ENCODE assay signal across 4 cellular contexts in the genomic region with DNA sequence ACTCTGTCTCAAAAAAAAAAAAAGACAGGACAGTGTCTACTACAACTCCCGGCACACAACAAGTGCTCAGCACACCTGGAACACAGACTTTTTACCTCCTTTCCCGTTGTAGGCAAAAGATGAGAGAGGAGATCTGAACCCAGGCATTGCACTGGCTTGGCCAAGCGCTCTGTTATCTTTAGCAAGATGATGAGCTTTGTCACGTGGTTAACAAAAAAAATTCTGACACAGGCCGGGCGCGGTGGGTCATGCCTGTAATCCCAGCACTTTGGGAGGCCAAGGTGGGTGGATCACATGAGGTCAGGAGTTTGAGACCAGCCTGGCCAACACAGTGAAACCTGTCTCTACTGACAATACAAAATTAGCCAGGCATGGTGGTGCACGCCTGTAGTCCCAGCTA. TPM values are rescaled to one million over a fixed set of nuclear protein-coding genes. Genes with fewer than 3 reads are reported as not detected.
DNase-seq lines count a peak whose midpoint lies in the region; ATAC-seq, FAIRE-seq and TF ChIP-seq lines count a peak whose summit lies in the region.
"Not testable (repeated sequence)": the region's sequence is repeated elsewhere in the genome, so short reads cannot be mapped to it uniquely, and the experiment has no call there.

No MANE protein-coding gene starts in this region.

- POLR2A ChIA-PET in K562 (lab: Yijun Ruan, JAX): not testable (repeated sequence)

- CTCF ChIA-PET in K562 (lab: Yijun Ruan, JAX; ENCODE audit: low intra/inter-chr PET ratio): not testable (repeated sequence)

- not testable (repeated sequence) for BruUV-seq in K562 (replicated peaks; lab: Mats Ljungman, UMichigan)

- not testable (repeated sequence) for H3K9me1 ChIP-seq in K562 (ENCODE audit: control insufficient read depth, insufficient read depth, low read length)

- not testable (repeated sequence) for H3K9me2 ChIP-seq in DOHH2 (replicated peaks; ENCODE audit: control insufficient read depth, low read length); SU-DHL-6 (replicated peaks; ENCODE audit: insufficient read depth, low read length)

- not testable (repeated sequence) for FAIRE-seq in K562 (lab: Jason Lieb, UNC)

- in situ Hi-C loops in K562 (cut with MboI): not testable (repeated sequence)

- not testable (repeated sequence) for H3K9ac ChIP-seq in SU-DHL-6 (ENCODE audit: low read length); K562 (ENCODE audit: insufficient read depth in 1 of 2, low read depth in 2 of 2, low read length in 2 of 2)

- not testable (repeated sequence) for H3F3A ChIP-seq in DOHH2 (ENCODE audit: control insufficient read depth, insufficient read depth); SU-DHL-6 (ENCODE audit: insufficient read depth)

- H2AFZ ChIP-seq in SU-DHL-6 (ENCODE audit: low read depth, low read length, severe bottlenecking); K562 (ENCODE audit: low read depth, low read length); osteoblast (ENCODE audit: low read length): not testable (repeated sequence)

- peaks cover 48% of the 10 kb centered on the region for H3K4me1 ChIP-seq in DOHH2 (ENCODE audit: control insufficient read depth, low read length)
- not testable (repeated sequence) for H3K4me1 ChIP-seq in K562 (replicated peaks in 1 of 2; ENCODE audit: control insufficient read depth in 2 of 2, insufficient read depth in 2 of 2, low read length in 2 of 2); osteoblast (ENCODE audit: insufficient read depth, low read length)

- 6% methylated on average over 7 of the region's 8 CpGs for WGBS in K562 (ENCODE audit: insufficient coverage, low coverage, missing lambda C conversion rate)

- ATAC-seq in K562: not testable (repeated sequence)

- not testable (repeated sequence) for TF ChIP-seq EP300 in K562 (IDR thresholded peaks at IDR 0.05; ENCODE audit: low read length)

- H3K4me2 ChIP-seq in DOHH2 (ENCODE audit: low read length): peak overlapping the region; percentile 37
- not testable (repeated sequence) for H3K4me2 ChIP-seq in SU-DHL-6 (ENCODE audit: low read depth, low read length, poor library complexity, severe bottlenecking); K562 (ENCODE audit: insufficient read depth, low read length); osteoblast (ENCODE audit: insufficient read depth, low read length)

- DNase-seq in K562 (ENCODE audit: extremely low read depth in 1 of 4, low spot score in 3 of 4): not testable (repeated sequence)
- DNase-seq in osteoblast (ENCODE audit: insufficient read length, low spot score, missing footprints): peak; percentile 29

- H3K79me2 ChIP-seq in DOHH2 (ENCODE audit: control insufficient read depth, low read length) (peaks cover 96% of the 10 kb centered on the region), SU-DHL-6 (ENCODE audit: insufficient read depth, low read length) (peaks cover 53% of the 10 kb centered on the region)
- H3K79me2 ChIP-seq in K562 (ENCODE audit: control insufficient read depth, insufficient read depth, low read length); osteoblast (ENCODE audit: insufficient read depth, low read length): not testable (repeated sequence)

- peaks cover 64% of the 10 kb centered on the region for H3K36me3 ChIP-seq in DOHH2 (ENCODE audit: control insufficient read depth, low read length)
- H3K36me3 ChIP-seq in SU-DHL-6 (ENCODE audit: low read length); K562 (ENCODE audit: control insufficient read depth, insufficient read depth, low read length); osteoblast (ENCODE audit: insufficient read depth, low read length): not testable (repeated sequence)

- peak overlapping the region; percentile 62 for H3K27ac ChIP-seq in DOHH2 (ENCODE audit: low read depth, low read length)
- H3K27ac ChIP-seq in SU-DHL-6 (ENCODE audit: low read depth, low read length): peak overlapping the region; percentile 44; the same call in 1 of the 2 replicates
- not testable (repeated sequence) for H3K27ac ChIP-seq in K562 (ENCODE audit: extremely low read depth, low read depth, low read length); osteoblast (ENCODE audit: low read depth, low read length)

- not testable (repeated sequence) for H3K9me3 ChIP-seq in DOHH2 (ENCODE audit: control insufficient read depth, insufficient read depth, low read length); SU-DHL-6 (ENCODE audit: insufficient read depth, low read length); K562 (replicated peaks; ENCODE audit: control insufficient read depth, insufficient read depth, low read depth, low read length); osteoblast (ENCODE audit: low read depth, low read length)

- TF ChIP-seq RAD21 in K562 (CRISPR knock-in tag; conservative IDR thresholded peaks at IDR 0.05 in 1 of 2, IDR thresholded peaks at IDR 0.05 in 1 of 2): not testable (repeated sequence)

- H3K27me3 ChIP-seq in DOHH2 (ENCODE audit: control insufficient read depth, low read length); SU-DHL-6 (ENCODE audit: low read length); osteoblast (ENCODE audit: insufficient read depth, low read length): not testable (repeated sequence)
- peaks cover 7 to 59% of the 10 kb centered on the region in 2 experiments; a peak in 4 of 5 replicates for H3K27me3 ChIP-seq in K562 (ENCODE audit: control insufficient read depth in 2 of 2, insufficient read depth in 2 of 2, low read length in 2 of 2)

- not testable (repeated sequence) for H3K4me3 ChIP-seq in DOHH2 (ENCODE audit: low read length); SU-DHL-6 (ENCODE audit: insufficient read depth, low read length, poor library complexity, severe bottlenecking); K562; osteoblast (ENCODE audit: insufficient read depth, low read length)

- TF ChIP-seq CTCF in DOHH2 (IDR thresholded peaks at IDR 0.05; ENCODE audit: low read depth, low read length, poor library complexity, severe bottlenecking); SU-DHL-6 (IDR thresholded peaks at IDR 0.05; ENCODE audit: insufficient read depth, low read length, poor library complexity, severe bottlenecking); K562 (IDR thresholded peaks at IDR 0.05 in 2 of 3, conservative IDR thresholded peaks at IDR 0.05 in 1 of 3; ENCODE audit: insufficient read depth in 2 of 3, low read depth in 1 of 3, low read length in 3 of 3); osteoblast (IDR thresholded peaks at IDR 0.05; ENCODE audit: extremely low read depth, low read depth, low read length): not testable (repeated sequence)

- TF ChIP-seq POLR2A in K562 (conservative IDR thresholded peaks at IDR 0.05): not testable (repeated sequence)

- H4K20me1 ChIP-seq in DOHH2 (ENCODE audit: control insufficient read depth, insufficient read depth, low read depth, low read length) (peaks cover 15% of the 10 kb centered on the region; the same call in 1 of the 2 replicates), osteoblast (ENCODE audit: insufficient read depth, low read length) (peaks cover 27% of the 10 kb centered on the region)
- H4K20me1 ChIP-seq in SU-DHL-6 (ENCODE audit: low read depth, low read length); K562 (replicated peaks; ENCODE audit: control insufficient read depth, insufficient read depth, low read length): not testable (repeated sequence)

- intact Hi-C loops in K562 (cut with micrococcal nuclease): not testable (repeated sequence)

TF ChIP-seq in K562, 482 proteins besides CTCF, POLR2A, EP300 and RAD21:
- TF ChIP-seq, protein P1, sequence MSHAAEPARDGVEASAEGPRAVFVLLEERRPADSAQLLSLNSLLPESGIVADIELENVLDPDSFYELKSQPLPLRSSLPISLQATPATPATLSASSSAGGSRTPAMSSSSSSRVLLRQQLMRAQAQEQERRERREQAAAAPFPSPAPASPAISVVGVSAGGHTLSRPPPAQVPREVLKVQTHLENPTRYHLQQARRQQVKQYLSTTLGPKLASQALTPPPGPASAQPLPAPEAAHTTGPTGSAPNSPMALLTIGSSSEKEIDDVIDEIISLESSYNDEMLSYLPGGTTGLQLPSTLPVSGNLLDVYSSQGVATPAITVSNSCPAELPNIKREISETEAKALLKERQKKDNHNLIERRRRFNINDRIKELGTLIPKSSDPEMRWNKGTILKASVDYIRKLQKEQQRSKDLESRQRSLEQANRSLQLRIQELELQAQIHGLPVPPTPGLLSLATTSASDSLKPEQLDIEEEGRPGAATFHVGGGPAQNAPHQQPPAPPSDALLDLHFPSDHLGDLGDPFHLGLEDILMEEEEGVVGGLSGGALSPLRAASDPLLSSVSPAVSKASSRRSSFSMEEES (CRISPR knock-in tag; IDR thresholded peaks at IDR 0.05): peak; percentile 75
- TF ChIP-seq TOE1 (IDR thresholded peaks at IDR 0.05; ENCODE audit: borderline replicate concordance) (peak; percentile 51; the same call in 1 of the 2 replicates), RAD51 (IDR thresholded peaks at IDR 0.05; ENCODE audit: borderline replicate concordance, low read depth) (peak; percentile 63)
- not testable (repeated sequence) for TF ChIP-seq TOE1 (CRISPR knock-in tag; IDR thresholded peaks at IDR 0.05; ENCODE audit: borderline replicate concordance, low read depth)

RNA-seq across cellular contexts. Expression of gene ABR, which starts 27.2 kb away (rescaled TPM):
- 2.1 and 13.3 TPM in 2 replicates for total RNA-seq in K562 (2011; cell fraction: chromatin; rRNA removed; ENCODE audit: low replicate concordance)
- total RNA-seq in K562 (2011; cell fraction: nucleolus; rRNA removed): 1.7 and 2.3 TPM in 2 replicates
- 1.9 and 3.4 TPM in 2 replicates for total RNA-seq in K562 (2011; cell fraction: nucleoplasm; rRNA removed)
- total RNA-seq in K562 (2014; rRNA removed) (0.24 and 0.32 TPM in 2 replicates), K562 (2014; rRNA removed; fragmentation: Illumina TruSeq; extraction: Trizol) (0.69 and 0.77 TPM in 2 replicates), K562 (2015; rRNA removed; fragmentation: Illumina TruSeq; extraction: Trizol) (0.19 and 0.29 TPM in 2 replicates), K562 (2021) (1.6 and 1.8 TPM in 2 replicates), osteoblast (156 and 163 TPM in 2 replicates)
- polyA plus RNA-seq in K562 (2011; rRNA removed) (0.68 and 0.69 TPM in 2 replicates), K562 (2014; fragmentation: Illumina TruSeq; extraction: Trizol) (0.43 and 0.71 TPM in 2 replicates), K562 (2014; fragmentation: Nextera tagmentation; extraction: Ambion mirVana) (under 1 TPM in 1 of 2 experiments, not detected in 1; 0.11 TPM), K562 (2014; rRNA removed) (0.07 and 0.74 TPM in 2 replicates)
- 1.7 TPM in 2 replicates for polyA plus RNA-seq in K562 (2011; cell fraction: cytosol; rRNA removed)
- 2.2 and 2.4 TPM in 2 replicates for polyA plus RNA-seq in K562 (2011; cell fraction: nucleus; rRNA removed)
- 0.77 and 2.6 TPM in 2 replicates for polyA plus RNA-seq in K562 (2012)
- 0.66 and 1.0 TPM in 2 replicates for polyA minus RNA-seq in K562 (2011; rRNA and poly(A)+ RNA removed)
- 1.5 and 5.5 TPM in 2 replicates for polyA minus RNA-seq in K562 (2011; cell fraction: cytosol; rRNA and poly(A)+ RNA removed)
- polyA minus RNA-seq in K562 (2011; cell fraction: nucleus; rRNA and poly(A)+ RNA removed): 1.2 and 3.4 TPM in 2 replicates

Comparison
In these comparisons a context has a peak if more than half of its experiments do, and no peak if none do; other contexts are left out.
1. RNA of gene ABR, which starts 27.2 kb away (total RNA-seq): 156 to 163 TPM in osteoblast; 0.19 to 13.3 TPM in K562; every median in the first group is over 10 times any median in the second.